In the genomic region with DNA sequence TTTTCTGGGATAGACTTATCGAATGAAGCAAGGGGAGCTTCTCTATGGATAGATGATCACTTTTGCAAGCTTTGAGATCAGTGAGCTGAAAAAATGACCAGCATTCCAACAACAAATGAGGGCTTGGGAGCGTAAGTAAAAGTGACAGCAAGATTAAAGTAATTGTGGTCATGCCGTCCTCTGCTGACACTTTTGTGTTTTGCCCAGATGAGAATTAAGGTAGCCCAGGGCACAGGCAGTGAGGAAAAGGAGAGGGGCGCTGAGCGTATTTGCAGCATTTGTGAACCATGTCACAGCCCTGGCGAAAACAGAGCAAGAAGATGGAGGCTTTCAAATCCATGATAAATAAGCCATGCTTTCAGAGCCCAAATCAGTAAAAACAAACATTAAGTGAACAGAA, we compare ENCODE assay signal across 23 cellular contexts. TPM values are rescaled to one million over a fixed set of nuclear protein-coding genes. Genes with fewer than 3 reads are reported as not detected.
DNase-seq lines count a peak whose midpoint lies in the region; ATAC-seq and TF ChIP-seq lines count a peak whose summit lies in the region.
"Had no signal": no experiment of that assay in that cellular context is flagged by ENCODE, and none has a peak within 500 bp of the region (broad histone marks: within the 10 kb centered on the region; RNA-seq: fewer than 3 reads in every experiment).

No MANE protein-coding gene starts in this region.

- no peak overlapping the region for H3K27ac ChIP-seq in WERI-Rb-1
- H3K27ac ChIP-seq: HL-60, left ventricle myocardium inferior, prostate gland, vagina had no signal

- H3K9me3 ChIP-seq in WERI-Rb-1 (ENCODE audit: severe bottlenecking): no peaks in the 10 kb centered on the region
- H3K9me3 ChIP-seq in endocrine pancreas (ENCODE audit: control insufficient read depth, low read length): no peaks in the 10 kb centered on the region
- H3K9me3 ChIP-seq: left ventricle myocardium inferior, prostate gland, spleen, vagina had no signal

- TF ChIP-seq CTCF in WERI-Rb-1 (IDR thresholded peaks at IDR 0.05; ENCODE audit: low read depth, low read length) (peak; percentile 25; the same call in 1 of the 2 replicates), retinal pigment epithelial cell (conservative IDR thresholded peaks at IDR 0.05; ENCODE audit: low read depth, low read length) (peak; percentile 14)

- no peak for DNase-seq in activated CD8-positive, alpha-beta memory T cell treated with anti-CD3 and anti-CD28 coated beads, Interleukin-2, amount 10 ng/mL, durations not matched to agents 7 days and 5 days
- DNase-seq in activated CD8-positive, alpha-beta memory T cell treated with anti-CD3 and anti-CD28 coated beads for 24 hours: no peak
- DNase-seq in WERI-Rb-1: no peak
- DNase-seq in retinal pigment epithelial cell (ENCODE audit: low read depth): no peak
- DNase-seq in SKM-1 (lab: John Stamatoyannopoulos, UW; ENCODE audit: unreplicated experiment): no peak
- no peak for DNase-seq in SW 1271 (lab: John Stamatoyannopoulos, UW)
- DNase-seq: ACHN, left ventricle myocardium inferior, NCI-H1092 treated with DMSO at 0.1 percent for 48 hours, NCI-H2107, NCI-H526 treated with DMSO at 0.1 percent for 48 hours, PC-3, spleen had no signal

- no peak for ATAC-seq in activated CD8-positive, alpha-beta memory T cell treated with anti-CD3 and anti-CD28 coated beads, Interleukin-2, amount 10 ng/mL, durations not matched to agents 7 days and 5 days
- no peak for ATAC-seq in HG03460 (IDR thresholded peaks at IDR 0.05; ENCODE audit: unreplicated experiment)
- ATAC-seq: GM12878, PC-3 had no signal

- H3K36me3 Mint-ChIP-seq in activated CD8-positive, alpha-beta memory T cell treated with anti-CD3 and anti-CD28 coated beads, Interleukin-2, amount 10 ng/mL, durations not matched to agents 7 days and 5 days: peaks cover 56% of the 10 kb centered on the region

- H3K9ac ChIP-seq in endocrine pancreas (ENCODE audit: control insufficient read depth, insufficient read depth, low read length): no peak overlapping the region

- peak overlapping the region; percentile 94 for H3K27ac Mint-ChIP-seq in activated CD8-positive, alpha-beta memory T cell treated with anti-CD3 and anti-CD28 coated beads, Interleukin-2, amount 10 ng/mL, durations not matched to agents 7 days and 5 days

- H3K4me1 ChIP-seq in endocrine pancreas (ENCODE audit: control insufficient read depth, insufficient read depth, low read length): no peaks in the 10 kb centered on the region
- H3K4me1 ChIP-seq: left ventricle myocardium inferior, prostate gland, vagina had no signal

- H3K27me3 Mint-ChIP-seq in activated CD8-positive, alpha-beta memory T cell treated with anti-CD3 and anti-CD28 coated beads, Interleukin-2, amount 10 ng/mL, durations not matched to agents 7 days and 5 days: no peaks in the 10 kb centered on the region

- CTCF ChIA-PET in activated CD8-positive, alpha-beta memory T cell treated with anti-CD3 and anti-CD28 coated beads, Interleukin-2, amount 10 ng/mL, durations not matched to agents 7 days and 5 days (lab: Charles Lee): interaction anchor here (0.5 to 4.4 kb wide), 6 partner anchors 7 to 330 kb away, joined by 3 to 62 read pairs (median 16); no protein-coding TSS in a partner anchor

- H3K4me1 Mint-ChIP-seq in activated CD8-positive, alpha-beta memory T cell treated with anti-CD3 and anti-CD28 coated beads, Interleukin-2, amount 10 ng/mL, durations not matched to agents 7 days and 5 days: peaks cover 78% of the 10 kb centered on the region

- H3K27me3 ChIP-seq in WERI-Rb-1 (ENCODE audit: insufficient read depth, low read depth, severe bottlenecking) (no peaks in the 10 kb centered on the region), endocrine pancreas (ENCODE audit: control insufficient read depth, insufficient read depth, low read length) (no peaks in the 10 kb centered on the region)
- H3K27me3 ChIP-seq: spleen, vagina had no signal

- H3K4me3 ChIP-seq in WERI-Rb-1 (ENCODE audit: low read depth, low read length) (no peak overlapping the region), endocrine pancreas (ENCODE audit: control insufficient read depth, insufficient read depth, low read length) (peak overlapping the region; percentile 4), retinal pigment epithelial cell (ENCODE audit: low read length) (no peak overlapping the region)
- H3K4me3 ChIP-seq: left ventricle myocardium inferior, prostate gland, spleen, vagina had no signal

- H3K4me3 Mint-ChIP-seq in activated CD8-positive, alpha-beta memory T cell treated with anti-CD3 and anti-CD28 coated beads, Interleukin-2, amount 10 ng/mL, durations not matched to agents 7 days and 5 days: peak overlapping the region; percentile 72

- no peaks in the 10 kb centered on the region for H3K9me3 Mint-ChIP-seq in activated CD8-positive, alpha-beta memory T cell treated with anti-CD3 and anti-CD28 coated beads, Interleukin-2, amount 10 ng/mL, durations not matched to agents 7 days and 5 days (ENCODE audit: low read depth)

- H3K36me3 ChIP-seq in WERI-Rb-1: no peaks in the 10 kb centered on the region
- no peaks in the 10 kb centered on the region for H3K36me3 ChIP-seq in endocrine pancreas (ENCODE audit: control insufficient read depth, insufficient read depth, low read length)
- H3K36me3 ChIP-seq: left ventricle myocardium inferior, prostate gland, spleen, vagina had no signal

RNA-seq across cellular contexts. Expression of gene TMA7B, which starts 24.6 kb away (rescaled TPM):
- 10 to 100 TPM in 1 of 2 experiments, 1 to 10 TPM in 1; 5.1 to 11.0 TPM for total RNA-seq in activated CD8-positive, alpha-beta memory T cell treated with anti-CD3 and anti-CD28 coated beads, Interleukin-2, amount 10 ng/mL, durations not matched to agents 7 days and 5 days
- total RNA-seq: cerebellum, G401, H1, left ventricle myocardium inferior, PC-3, prostate gland had no signal

RNA-seq across cellular contexts. Expression of gene GRAP2, which starts 34.7 kb away (rescaled TPM):
- total RNA-seq in activated CD8-positive, alpha-beta memory T cell treated with anti-CD3 and anti-CD28 coated beads, Interleukin-2, amount 10 ng/mL, durations not matched to agents 7 days and 5 days: 100 to 1,000 TPM; 183 to 257 TPM
- total RNA-seq: H1, PC-3 had no signal

RNA-seq across cellular contexts. Expression of gene ENTHD1, which starts 42.1 kb away (rescaled TPM):
- under 1 TPM; 0.21 to 0.41 TPM for total RNA-seq in activated CD8-positive, alpha-beta memory T cell treated with anti-CD3 and anti-CD28 coated beads, Interleukin-2, amount 10 ng/mL, durations not matched to agents 7 days and 5 days
- total RNA-seq: cerebellum, G401, H1, left ventricle myocardium inferior, PC-3, vagina had no signal

RNA-seq across cellular contexts. Expression of gene FAM83F, which starts 59.1 kb away (rescaled TPM):
- total RNA-seq in activated CD8-positive, alpha-beta memory T cell treated with anti-CD3 and anti-CD28 coated beads, Interleukin-2, amount 10 ng/mL, durations not matched to agents 7 days and 5 days: not detected
- total RNA-seq: SK-MEL-5 had no signal
